ENCODE assay signal across 15 cellular contexts in genomic region chr11:65215441-65216076, GRCh38. TPM values are rescaled to one million over a fixed set of nuclear protein-coding genes. Genes with fewer than 3 reads are reported as not detected.
DNase-seq lines count a peak whose midpoint lies in the region; FAIRE-seq and TF ChIP-seq lines count a peak whose summit lies in the region.
"Had no signal": no experiment of that assay in that cellular context is flagged by ENCODE, and none has a peak within 500 bp of the region (broad histone marks: within the 10 kb centered on the region; RNA-seq: fewer than 3 reads in every experiment).

No MANE protein-coding gene starts in this region.

- CTCF ChIA-PET in CD8-positive, alpha-beta memory T cell (lab: Charles Lee): interaction anchor here (1.6 kb wide), 1 partner anchor 100 kb away, joined by 4 read pairs; the partner anchor contains the start of gene CDC42EP2

- H3K4me3 Mint-ChIP-seq in glutamatergic neuron (ENCODE audit: unreplicated experiment): peak overlapping the region; percentile 2
- no peak overlapping the region for H3K4me3 Mint-ChIP-seq in CD8-positive, alpha-beta memory T cell

- H3K9me3 Mint-ChIP-seq in glutamatergic neuron (ENCODE audit: unreplicated experiment): peaks cover 12% of the 10 kb centered on the region
- H3K9me3 Mint-ChIP-seq in CD8-positive, alpha-beta memory T cell: no peaks in the 10 kb centered on the region

- peaks cover 2% of the 10 kb centered on the region for H3K36me3 ChIP-seq in CD8-positive, alpha-beta memory T cell (ENCODE audit: insufficient read depth, low read length)

- POLR2A ChIA-PET in CD8-positive, alpha-beta memory T cell (lab: Charles Lee): no interaction called here

- no peak for TF ChIP-seq CTCF in glutamatergic neuron (IDR thresholded peaks at IDR 0.05; ENCODE audit: partially characterized antibody, unreplicated experiment)

- H3K4me1 Mint-ChIP-seq in glutamatergic neuron (ENCODE audit: low read depth, unreplicated experiment): peaks cover 2% of the 10 kb centered on the region
- peaks cover 23 to 40% (median 30%) of the 10 kb centered on the region in 3 donors for H3K4me1 Mint-ChIP-seq in CD8-positive, alpha-beta memory T cell

- H3K27ac ChIP-seq in CD8-positive, alpha-beta memory T cell (ENCODE audit: low read depth, low read length): no peak overlapping the region
- H3K27ac ChIP-seq: brain microvascular endothelial cell had no signal

- H3K4me3 ChIP-seq in CD8-positive, alpha-beta memory T cell (ENCODE audit: low read length): no peak overlapping the region

- peaks cover 17% of the 10 kb centered on the region for H3K4me1 ChIP-seq in CD8-positive, alpha-beta memory T cell (ENCODE audit: insufficient read depth, low read length)

- peaks cover 5% of the 10 kb centered on the region for H3K36me3 Mint-ChIP-seq in glutamatergic neuron (ENCODE audit: unreplicated experiment)
- H3K36me3 Mint-ChIP-seq in CD8-positive, alpha-beta memory T cell: peaks cover 0 to 13% (median 0%) of the 10 kb centered on the region in 3 donors

- H3K27ac Mint-ChIP-seq in glutamatergic neuron (ENCODE audit: unreplicated experiment): peak overlapping the region; percentile 19
- H3K27ac Mint-ChIP-seq in CD8-positive, alpha-beta memory T cell: peak overlapping the region in 2 of 8 donors; percentile 51 to 91

- peaks cover 8% of the 10 kb centered on the region for H3K27me3 Mint-ChIP-seq in glutamatergic neuron (ENCODE audit: unreplicated experiment)
- peaks cover 0 to 1% of the 10 kb centered on the region in 2 donors for H3K27me3 Mint-ChIP-seq in CD8-positive, alpha-beta memory T cell

- no peaks in the 10 kb centered on the region for H3K9me3 ChIP-seq in CD8-positive, alpha-beta memory T cell (ENCODE audit: low read length)

- FAIRE-seq in HTR-8/SVneo (lab: Jason Lieb, UNC): peak; percentile 20
- FAIRE-seq: keratinocyte had no signal

- H3K27me3 ChIP-seq in CD8-positive, alpha-beta memory T cell (ENCODE audit: insufficient read depth, low read length, poor library complexity, severe bottlenecking): no peaks in the 10 kb centered on the region
- H3K27me3 ChIP-seq: brain microvascular endothelial cell had no signal

- DNase-seq in HTR-8/SVneo (ENCODE audit: insufficient read length, low spot score): no peak
- peak; percentile 32 to 34 for DNase-seq in activated CD4-positive, alpha-beta T cell treated with anti-CD3 and anti-CD28 coated beads, Interleukin-2, amount 50 U/mL, for 4 hours
- DNase-seq in glutamatergic neuron: no peak
- DNase-seq in stimulated activated CD8-positive, alpha-beta memory T cell treated with anti-CD3 and anti-CD28 coated beads, Interleukin-4, amount 100 ng/mL, for 48 hours: peak; percentile 49
- no peak for DNase-seq in AG08395 (ENCODE audit: low spot score)
- DNase-seq in CD8-positive, alpha-beta memory T cell: no peak
- DNase-seq in AML-193 (lab: John Stamatoyannopoulos, UW): no peak
- DNase-seq: activated CD4-positive, CD25-positive, alpha-beta regulatory T cell treated with anti-CD3 and anti-CD28 coated beads, Interleukin-2, amount 50 U/mL, for 72 hours; brain microvascular endothelial cell; H7; NCI-H187 treated with DMSO at 0.1 percent for 48 hours; Right ventricle myocardium superior had no signal

RNA-seq across cellular contexts. Expression of gene CAPN1, which starts 33.8 kb away (rescaled TPM):
- 234 TPM for total RNA-seq in glutamatergic neuron (ENCODE audit: unreplicated experiment)
- 10 to 100 TPM; 88.2 to 92.0 TPM for total RNA-seq in CD8-positive, alpha-beta memory T cell
- 110 TPM for polyA plus RNA-seq in CD8-positive, alpha-beta memory T cell

RNA-seq across cellular contexts. Expression of gene SPDYC, which starts 45.5 kb away (rescaled TPM):
- not detected for total RNA-seq in glutamatergic neuron (ENCODE audit: unreplicated experiment)
- not detected for total RNA-seq in CD8-positive, alpha-beta memory T cell
- polyA plus RNA-seq in CD8-positive, alpha-beta memory T cell: not detected
- total RNA-seq: osteocyte, Right ventricle myocardium superior had no signal
- polyA plus RNA-seq: esophagus, keratinocyte had no signal

RNA-seq across cellular contexts. Expression of gene POLA2, which starts 46.2 kb away (rescaled TPM):
- 8.6 TPM for total RNA-seq in glutamatergic neuron (ENCODE audit: unreplicated experiment)
- 10 to 100 TPM; 75.6 to 78.8 TPM for total RNA-seq in CD8-positive, alpha-beta memory T cell
- 11.0 TPM for polyA plus RNA-seq in CD8-positive, alpha-beta memory T cell

Comparison
In these comparisons a context has a peak if more than half of its experiments do, and no peak if none do; other contexts are left out.
1. DNase-seq: peak in activated CD4-positive, alpha-beta T cell treated with anti-CD3 and anti-CD28 coated beads, Interleukin-2, amount 50 U/mL, for 4 hours (2 of 2) and stimulated activated CD8-positive, alpha-beta memory T cell treated with anti-CD3 and anti-CD28 coated beads, Interleukin-4, amount 100 ng/mL, for 48 hours (single experiment); none in HTR-8/SVneo (single experiment), glutamatergic neuron (single experiment), AG08395 (single experiment), CD8-positive, alpha-beta memory T cell (0 of 5) and AML-193 (0 of 2).